8 cellular contexts compared by ENCODE assay signal in genomic region chr10:102132563-102133372, GRCh38.
DNase-seq lines count a peak whose midpoint lies in the region; ATAC-seq lines count a peak whose summit lies in the region.

Gene PPRC1 (plus strand): TSS chr10:102133040. CDS start chr10:102133069, 29 bp downstream.

- peak within 1 kb of the TSS; percentile 98 for H3K4me3 Mint-ChIP-seq in central memory CD8-positive, alpha-beta T cell

- H3K4me1 Mint-ChIP-seq in central memory CD8-positive, alpha-beta T cell = peaks cover 38% of the 10 kb centered on the region

- ATAC-seq in GM19035 (IDR thresholded peaks at IDR 0.05; ENCODE audit: unreplicated experiment) = peak; percentile 92
- peak; percentile 94 for ATAC-seq in HG03354 (IDR thresholded peaks at IDR 0.05; ENCODE audit: poor library complexity, severe bottlenecking, unreplicated experiment)
- ATAC-seq in central memory CD8-positive, alpha-beta T cell (replicated peaks; ENCODE audit: extremely low read depth, poor library complexity, severe bottlenecking) = peak; percentile 97

- H3K36me3 Mint-ChIP-seq in central memory CD8-positive, alpha-beta T cell (ENCODE audit: insufficient read depth) = peaks cover 10% of the 10 kb centered on the region

- no peaks in the 10 kb centered on the region for H3K9me3 Mint-ChIP-seq in central memory CD8-positive, alpha-beta T cell

- DNase-seq in Ammon's horn (ENCODE audit: low spot score) (peak; percentile 100), NCI-H446 (lab: John Stamatoyannopoulos, UW) (peak; percentile 93 to 96), iris pigment epithelial cell (ENCODE audit: low read depth) (peak; percentile 100)
- peak; percentile 96 for DNase-seq in activated CD4-positive, CD25-positive, alpha-beta regulatory T cell treated with anti-CD3 and anti-CD28 coated beads, Interleukin-2, amount 50 U/mL, for 16 hours (ENCODE audit: low read depth, low spot score)
- DNase-seq in central memory CD8-positive, alpha-beta T cell (ENCODE audit: low spot score in 2 of 2) = peak; percentile 91 to 97
- peak; percentile 95 for DNase-seq in stimulated activated CD4-positive, alpha-beta T cell treated with anti-CD3 and anti-CD28 coated beads, Interleukin-12 subunit alpha, Interleukin-12 subunit beta, amount 100 ng/mL, for 4 hours

- H3K27ac Mint-ChIP-seq in central memory CD8-positive, alpha-beta T cell (ENCODE audit: low read depth) = peak within 1 kb of the TSS; percentile 96

- no peaks in the 10 kb centered on the region for H3K27me3 Mint-ChIP-seq in central memory CD8-positive, alpha-beta T cell

Comparison
In these comparisons a context has a peak if more than half of its experiments do, and no peak if none do; other contexts are left out.
1. Peak in every context shown above with its lines: DNase-seq and ATAC-seq.